Comparison of ENCODE assay signal across 8 cellular contexts in the genomic region with DNA sequence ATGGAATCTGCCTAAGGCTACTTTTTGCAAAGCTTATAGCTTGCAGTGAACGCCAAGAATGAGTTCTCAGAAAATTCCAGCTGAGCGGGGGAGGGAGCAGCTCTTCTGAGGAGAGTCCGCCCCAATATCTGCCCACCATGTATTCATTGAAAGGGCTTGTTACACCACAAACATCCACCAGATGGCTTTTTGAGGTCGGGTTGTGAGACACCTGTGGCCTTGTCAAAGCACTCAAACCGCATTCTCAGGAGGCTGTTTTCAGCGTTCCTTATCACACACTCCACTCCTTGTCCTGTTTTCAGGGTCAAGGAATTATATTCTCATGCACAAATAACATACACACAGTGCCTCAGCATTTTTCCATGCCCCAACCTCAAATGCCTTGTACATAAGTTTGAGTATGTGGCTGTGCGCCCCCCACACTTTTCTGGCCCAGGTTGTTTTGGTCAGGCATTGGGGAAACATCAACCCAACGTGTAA. TPM values are rescaled to one million over a fixed set of nuclear protein-coding genes. Genes with fewer than 3 reads are reported as not detected.
DNase-seq lines count a peak whose midpoint lies in the region; ATAC-seq and TF ChIP-seq lines count a peak whose summit lies in the region.

No MANE protein-coding gene starts in this region.

- no peak overlapping the region for H3K4me3 Mint-ChIP-seq in activated naive CD8-positive, alpha-beta T cell treated with anti-CD3 and anti-CD28 coated beads, Interleukin-2, amount 50 U/mL, for 24 hours

- no peak overlapping the region; the same call in 1 of the 2 replicates for H3K9ac ChIP-seq in KMS-11
- H3K9ac ChIP-seq in SK-N-MC (ENCODE audit: insufficient read length) = no peak overlapping the region

- H2AFZ ChIP-seq in KMS-11 (ENCODE audit: low read depth) = peak overlapping the region; percentile 10; the same call in 1 of the 2 replicates

- no peaks in the 10 kb centered on the region for H3K9me3 Mint-ChIP-seq in activated naive CD8-positive, alpha-beta T cell treated with anti-CD3 and anti-CD28 coated beads, Interleukin-2, amount 50 U/mL, for 24 hours

- peak; percentile 57 for ATAC-seq in GM18511 (IDR thresholded peaks at IDR 0.05; ENCODE audit: unreplicated experiment)
- peak; percentile 76 for ATAC-seq in activated naive CD8-positive, alpha-beta T cell treated with anti-CD3 and anti-CD28 coated beads, Interleukin-2, amount 50 U/mL, for 24 hours
- no peak for ATAC-seq in HG03025 (IDR thresholded peaks at IDR 0.05; ENCODE audit: low FRiP score, unreplicated experiment)

- peaks cover 24% of the 10 kb centered on the region for H3K4me1 Mint-ChIP-seq in activated naive CD8-positive, alpha-beta T cell treated with anti-CD3 and anti-CD28 coated beads, Interleukin-2, amount 50 U/mL, for 24 hours

- H3K4me3 ChIP-seq in AG10803 (ENCODE audit: low read length) (no peak overlapping the region), KMS-11 (IDR thresholded peaks at IDR 0.05; ENCODE audit: insufficient read depth, low read depth, low read length) (no peak overlapping the region), SK-N-MC (peak overlapping the region; percentile 32), right atrium auricular region (no peak overlapping the region), skeletal muscle cell (ENCODE audit: low read depth, low read length) (no peak overlapping the region)

- H3K4me2 ChIP-seq in KMS-11 = peak overlapping the region; percentile 71

- DNase-seq in AG10803 (ENCODE audit: low read depth) (peak; percentile 37), SK-N-MC (ENCODE audit: low read depth, low spot score) (peak; percentile 64), right atrium auricular region (ENCODE audit: low spot score) (no peak), skeletal muscle cell (ENCODE audit: low read depth) (peak; percentile 41)
- DNase-seq in activated naive CD8-positive, alpha-beta T cell treated with anti-CD3 and anti-CD28 coated beads, Interleukin-2, amount 50 U/mL, for 24 hours = peak; percentile 56

- H3K36me3 ChIP-seq in KMS-11 (ENCODE audit: insufficient read depth) (no peaks in the 10 kb centered on the region), SK-N-MC (ENCODE audit: insufficient read depth, low read length) (no peaks in the 10 kb centered on the region), right atrium auricular region (peaks cover 5% of the 10 kb centered on the region)

- H3K27ac Mint-ChIP-seq in activated naive CD8-positive, alpha-beta T cell treated with anti-CD3 and anti-CD28 coated beads, Interleukin-2, amount 50 U/mL, for 24 hours = no peak overlapping the region

- peaks cover 83% of the 10 kb centered on the region for H3K4me1 ChIP-seq in KMS-11 (ENCODE audit: low read depth, poor library complexity, severe bottlenecking)
- peaks cover 0 to 7% of the 10 kb centered on the region in 2 donors for H3K4me1 ChIP-seq in right atrium auricular region

- H3K9me3 ChIP-seq in SK-N-MC (ENCODE audit: low read depth, low read length) (no peaks in the 10 kb centered on the region), right atrium auricular region (no peaks in the 10 kb centered on the region)

- TF ChIP-seq CTCF in AG10803 (conservative IDR thresholded peaks at IDR 0.05; ENCODE audit: low read length) = peak; percentile 63
- peak; percentile 94 for TF ChIP-seq CTCF in KMS-11 (conservative IDR thresholded peaks at IDR 0.05; ENCODE audit: low read depth, low read length)
- TF ChIP-seq CTCF in right atrium auricular region (IDR thresholded peaks at IDR 0.05) = peak; percentile 44 to 75

- H3K27me3 Mint-ChIP-seq in activated naive CD8-positive, alpha-beta T cell treated with anti-CD3 and anti-CD28 coated beads, Interleukin-2, amount 50 U/mL, for 24 hours = peaks cover 2% of the 10 kb centered on the region

- no peaks in the 10 kb centered on the region for H3K79me2 ChIP-seq in KMS-11 (ENCODE audit: insufficient read depth, low read depth)

- H3K27me3 ChIP-seq in KMS-11 (ENCODE audit: insufficient read depth, low read depth) = no peaks in the 10 kb centered on the region
- H3K27me3 ChIP-seq in right atrium auricular region = no peaks in the 10 kb centered on the region

- H3K27ac ChIP-seq in KMS-11 (peak overlapping the region; percentile 37; the same call in 1 of the 2 replicates), SK-N-MC (peak overlapping the region; percentile 68; the same call in 1 of the 2 replicates), right atrium auricular region (no peak overlapping the region)

- no peaks in the 10 kb centered on the region for H4K20me1 ChIP-seq in KMS-11 (ENCODE audit: insufficient read depth)

- H3K36me3 Mint-ChIP-seq in activated naive CD8-positive, alpha-beta T cell treated with anti-CD3 and anti-CD28 coated beads, Interleukin-2, amount 50 U/mL, for 24 hours (ENCODE audit: low read depth) = no peaks in the 10 kb centered on the region

RNA-seq across cellular contexts. Expression of a gene that starts 3.9 kb away (rescaled TPM):
- not detected for total RNA-seq in right atrium auricular region

RNA-seq across cellular contexts. Expression of a gene that starts 19.3 kb away (rescaled TPM):
- total RNA-seq in right atrium auricular region = 1 to 10 TPM in 1 of 2 donors, not detected in 1; 3.6 TPM

RNA-seq across cellular contexts. Expression of a gene that starts 31.7 kb away (rescaled TPM):
- 10 to 100 TPM; 11.8 to 27.5 TPM for total RNA-seq in right atrium auricular region

RNA-seq across cellular contexts. Expression of a gene that starts 33.7 kb away (rescaled TPM):
- 1 to 10 TPM; 3.5 to 4.7 TPM for total RNA-seq in right atrium auricular region

RNA-seq across cellular contexts. Expression of a gene that starts 52.2 kb away (rescaled TPM):
- total RNA-seq in right atrium auricular region = under 1 TPM; 0.07 to 0.35 TPM

Comparison
In these comparisons a context has a peak if more than half of its experiments do, and no peak if none do; other contexts are left out.
1. H3K27ac ChIP-seq: peak in KMS-11 (single experiment) and SK-N-MC (single experiment); none in right atrium auricular region (0 of 2).
2. Peak in every context shown above with its lines, with median percentiles within 50 percentile points of each other: CTCF ChIP-seq.